Comparison of ENCODE assay signal across 1 cellular context in genomic region chr14:24114536-24115450, GRCh38.
TF ChIP-seq lines count a peak whose summit lies in the region.

DCAF11 (plus strand) TSS chr14:24114777; CDS start chr14:24115595, 818 bp downstream.
NRL (minus strand) TSS chr14:24114949; CDS start chr14:24082848, 32,101 bp downstream.

TF ChIP-seq in HepG2, 621 proteins besides CTCF, POLR2A, EP300 and RAD21 (continued from another document and continues in another):
- TF ChIP-seq, protein P1, sequence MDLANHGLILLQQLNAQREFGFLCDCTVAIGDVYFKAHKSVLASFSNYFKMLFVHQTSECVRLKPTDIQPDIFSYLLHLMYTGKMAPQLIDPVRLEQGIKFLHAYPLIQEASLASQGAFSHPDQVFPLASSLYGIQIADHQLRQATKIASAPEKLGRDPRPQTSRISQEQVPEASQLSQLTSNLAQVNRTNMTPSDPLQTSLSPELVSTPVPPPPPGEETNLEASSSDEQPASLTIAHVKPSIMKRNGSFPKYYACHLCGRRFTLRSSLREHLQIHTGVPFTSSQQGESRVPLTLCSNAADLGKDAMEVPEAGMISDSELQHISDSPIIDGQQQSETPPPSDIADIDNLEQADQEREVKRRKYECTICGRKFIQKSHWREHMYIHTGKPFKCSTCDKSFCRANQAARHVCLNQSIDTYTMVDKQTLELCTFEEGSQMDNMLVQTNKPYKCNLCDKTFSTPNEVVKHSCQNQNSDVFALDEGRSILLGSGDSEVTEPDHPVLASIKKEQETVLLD (CRISPR knock-in tag; IDR thresholded peaks at IDR 0.05; ENCODE audit: low read depth) = no peak
- TF ChIP-seq ATRX (CRISPR knock-in tag; IDR thresholded peaks at IDR 0.05; ENCODE audit: borderline replicate concordance) (peak; percentile 39; the same call in 1 of the 2 replicates), SNAPC4 (CRISPR knock-in tag; IDR thresholded peaks at IDR 0.05) (peak; percentile 82), GTF3A (CRISPR knock-in tag; conservative IDR thresholded peaks at IDR 0.05) (peak; percentile 57; the same call in 1 of the 2 replicates), HCFC1 (IDR thresholded peaks at IDR 0.05; ENCODE audit: low read depth, low read length) (peak; percentile 45), ZNF510 (CRISPR knock-in tag; IDR thresholded peaks at IDR 0.05; ENCODE audit: low read depth) (peak; percentile 95), TOPORS (CRISPR knock-in tag; IDR thresholded peaks at IDR 0.05) (peak; percentile 100), RFXAP (CRISPR knock-in tag; IDR thresholded peaks at IDR 0.05; ENCODE audit: borderline replicate concordance) (peak; percentile 98), PAX8 (CRISPR knock-in tag; IDR thresholded peaks at IDR 0.05; ENCODE audit: borderline replicate concordance) (peak; percentile 83; the same call in 1 of the 2 replicates), SRY (CRISPR knock-in tag; IDR thresholded peaks at IDR 0.05) (no peak), NFATC3 (CRISPR knock-in tag; IDR thresholded peaks at IDR 0.05) (peak; percentile 99), MBD4 (IDR thresholded peaks at IDR 0.05; ENCODE audit: borderline replicate concordance, low read length) (no peak), CBX1 (IDR thresholded peaks at IDR 0.05; ENCODE audit: low read depth) (peak; percentile 95), ZFP1 (CRISPR knock-in tag; IDR thresholded peaks at IDR 0.05) (no peak; the same call in 1 of the 2 replicates), MEIS2 (CRISPR knock-in tag; IDR thresholded peaks at IDR 0.05) (peak; percentile 100), KDM3A (CRISPR knock-in tag; IDR thresholded peaks at IDR 0.05; ENCODE audit: low read depth) (peak; percentile 87), ZNF576 (CRISPR knock-in tag; IDR thresholded peaks at IDR 0.05) (no peak), MTF2 (CRISPR knock-in tag; IDR thresholded peaks at IDR 0.05; ENCODE audit: borderline replicate concordance) (no peak; the same call in 1 of the 2 replicates), TFDP1 (CRISPR knock-in tag; IDR thresholded peaks at IDR 0.05; ENCODE audit: borderline replicate concordance) (peak; percentile 91; the same call in 1 of the 2 replicates), ZNF160 (CRISPR knock-in tag; IDR thresholded peaks at IDR 0.05) (peak; percentile 95), PAWR (CRISPR knock-in tag; IDR thresholded peaks at IDR 0.05; ENCODE audit: borderline replicate concordance) (no peak), HNF1A (IDR thresholded peaks at IDR 0.05; ENCODE audit: low read depth) (peak; percentile 56; the same call in 1 of the 2 replicates), HNF1A (CRISPR knock-in tag; IDR thresholded peaks at IDR 0.05; ENCODE audit: borderline replicate concordance) (peak; percentile 92), SIX1 (CRISPR knock-in tag; IDR thresholded peaks at IDR 0.05; ENCODE audit: borderline replicate concordance) (peak; percentile 94), ZNF713 (CRISPR knock-in tag; IDR thresholded peaks at IDR 0.05) (no peak), XRCC5 (optimal IDR thresholded peaks at IDR 0.05; ENCODE audit: low read length) (peak; percentile 94), ATM (IDR thresholded peaks at IDR 0.05; ENCODE audit: borderline replicate concordance) (no peak), ZNF580 (CRISPR knock-in tag; IDR thresholded peaks at IDR 0.05; ENCODE audit: borderline replicate concordance, low read depth) (peak; percentile 99), ZNF557 (CRISPR knock-in tag; IDR thresholded peaks at IDR 0.05) (no peak; the same call in none of the 2 replicates), SNAPC2 (CRISPR knock-in tag; IDR thresholded peaks at IDR 0.05) (peak; percentile 95), SATB2 (CRISPR knock-in tag; IDR thresholded peaks at IDR 0.05) (peak; percentile 95), ZFP91 (CRISPR knock-in tag; IDR thresholded peaks at IDR 0.05; ENCODE audit: borderline replicate concordance) (peak; percentile 89), KLF13 (CRISPR knock-in tag; IDR thresholded peaks at IDR 0.05) (peak; percentile 97), IRF1 (CRISPR knock-in tag; IDR thresholded peaks at IDR 0.05; ENCODE audit: low read depth) (peak; percentile 95; the same call in 1 of the 2 replicates), MAZ (IDR thresholded peaks at IDR 0.05; ENCODE audit: borderline replicate concordance, low read depth, low read length) (peak; percentile 83), MAZ (CRISPR knock-in tag; IDR thresholded peaks at IDR 0.05; ENCODE audit: low read depth) (peak; percentile 99)
- TF ChIP-seq, protein P2, sequence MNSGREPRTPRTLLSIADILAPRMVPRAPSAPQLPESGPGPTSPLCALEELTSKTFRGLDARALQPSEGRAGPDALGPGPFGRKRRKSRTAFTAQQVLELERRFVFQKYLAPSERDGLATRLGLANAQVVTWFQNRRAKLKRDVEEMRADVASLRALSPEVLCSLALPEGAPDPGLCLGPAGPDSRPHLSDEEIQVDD (CRISPR knock-in tag; IDR thresholded peaks at IDR 0.05; ENCODE audit: borderline replicate concordance) = peak; percentile 98; the same call in 1 of the 2 replicates
- TF ChIP-seq, protein P3, sequence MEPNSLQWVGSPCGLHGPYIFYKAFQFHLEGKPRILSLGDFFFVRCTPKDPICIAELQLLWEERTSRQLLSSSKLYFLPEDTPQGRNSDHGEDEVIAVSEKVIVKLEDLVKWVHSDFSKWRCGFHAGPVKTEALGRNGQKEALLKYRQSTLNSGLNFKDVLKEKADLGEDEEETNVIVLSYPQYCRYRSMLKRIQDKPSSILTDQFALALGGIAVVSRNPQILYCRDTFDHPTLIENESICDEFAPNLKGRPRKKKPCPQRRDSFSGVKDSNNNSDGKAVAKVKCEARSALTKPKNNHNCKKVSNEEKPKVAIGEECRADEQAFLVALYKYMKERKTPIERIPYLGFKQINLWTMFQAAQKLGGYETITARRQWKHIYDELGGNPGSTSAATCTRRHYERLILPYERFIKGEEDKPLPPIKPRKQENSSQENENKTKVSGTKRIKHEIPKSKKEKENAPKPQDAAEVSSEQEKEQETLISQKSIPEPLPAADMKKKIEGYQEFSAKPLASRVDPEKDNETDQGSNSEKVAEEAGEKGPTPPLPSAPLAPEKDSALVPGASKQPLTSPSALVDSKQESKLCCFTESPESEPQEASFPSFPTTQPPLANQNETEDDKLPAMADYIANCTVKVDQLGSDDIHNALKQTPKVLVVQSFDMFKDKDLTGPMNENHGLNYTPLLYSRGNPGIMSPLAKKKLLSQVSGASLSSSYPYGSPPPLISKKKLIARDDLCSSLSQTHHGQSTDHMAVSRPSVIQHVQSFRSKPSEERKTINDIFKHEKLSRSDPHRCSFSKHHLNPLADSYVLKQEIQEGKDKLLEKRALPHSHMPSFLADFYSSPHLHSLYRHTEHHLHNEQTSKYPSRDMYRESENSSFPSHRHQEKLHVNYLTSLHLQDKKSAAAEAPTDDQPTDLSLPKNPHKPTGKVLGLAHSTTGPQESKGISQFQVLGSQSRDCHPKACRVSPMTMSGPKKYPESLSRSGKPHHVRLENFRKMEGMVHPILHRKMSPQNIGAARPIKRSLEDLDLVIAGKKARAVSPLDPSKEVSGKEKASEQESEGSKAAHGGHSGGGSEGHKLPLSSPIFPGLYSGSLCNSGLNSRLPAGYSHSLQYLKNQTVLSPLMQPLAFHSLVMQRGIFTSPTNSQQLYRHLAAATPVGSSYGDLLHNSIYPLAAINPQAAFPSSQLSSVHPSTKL (CRISPR knock-in tag; IDR thresholded peaks at IDR 0.05) = peak; percentile 91
- TF ChIP-seq, protein P4, sequence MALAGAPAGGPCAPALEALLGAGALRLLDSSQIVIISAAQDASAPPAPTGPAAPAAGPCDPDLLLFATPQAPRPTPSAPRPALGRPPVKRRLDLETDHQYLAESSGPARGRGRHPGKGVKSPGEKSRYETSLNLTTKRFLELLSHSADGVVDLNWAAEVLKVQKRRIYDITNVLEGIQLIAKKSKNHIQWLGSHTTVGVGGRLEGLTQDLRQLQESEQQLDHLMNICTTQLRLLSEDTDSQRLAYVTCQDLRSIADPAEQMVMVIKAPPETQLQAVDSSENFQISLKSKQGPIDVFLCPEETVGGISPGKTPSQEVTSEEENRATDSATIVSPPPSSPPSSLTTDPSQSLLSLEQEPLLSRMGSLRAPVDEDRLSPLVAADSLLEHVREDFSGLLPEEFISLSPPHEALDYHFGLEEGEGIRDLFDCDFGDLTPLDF (CRISPR knock-in tag; IDR thresholded peaks at IDR 0.05) = peak; percentile 86
